Comparison of ENCODE assay signal across 27 cellular contexts in the genomic region with DNA sequence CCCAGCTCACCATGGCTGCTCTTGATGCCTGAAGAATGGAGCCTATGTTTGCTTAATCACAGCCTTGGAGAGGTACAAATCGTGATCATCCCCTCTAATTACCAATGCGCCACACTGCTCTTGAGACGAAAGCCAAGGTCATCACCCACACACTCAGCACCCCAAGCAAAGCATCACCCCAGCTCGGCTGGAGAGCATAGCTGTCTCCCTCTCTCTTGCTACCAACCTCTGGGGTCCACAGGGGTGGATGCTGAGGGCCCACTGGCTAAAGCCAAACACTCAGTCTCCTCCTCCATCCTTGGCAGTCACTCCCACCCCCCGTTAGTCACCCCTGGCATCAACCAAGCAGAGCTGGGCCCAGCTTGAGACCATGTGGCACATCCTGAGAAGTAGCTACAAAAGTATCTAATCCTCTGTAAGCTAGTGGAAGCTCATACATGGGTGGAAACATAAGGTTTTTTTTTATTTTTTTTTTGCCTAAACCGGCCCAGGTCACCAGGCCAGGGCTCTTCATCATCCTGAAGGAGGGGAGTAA. TPM values are rescaled to one million over a fixed set of nuclear protein-coding genes. Genes with fewer than 3 reads are reported as not detected.
DNase-seq lines count a peak whose midpoint lies in the region; ATAC-seq, FAIRE-seq and TF ChIP-seq lines count a peak whose summit lies in the region.
"Had no signal": no experiment of that assay in that cellular context is flagged by ENCODE, and none has a peak within 500 bp of the region (broad histone marks: within the 10 kb centered on the region; RNA-seq: fewer than 3 reads in every experiment).

No MANE protein-coding gene starts in this region.

- H2AK5ac ChIP-seq in neuronal stem cell (ENCODE audit: low read depth, low read length): peak overlapping the region; percentile 53

- H4K8ac ChIP-seq in neuronal stem cell (ENCODE audit: low read depth, low read length): no peak overlapping the region

- H3K9ac ChIP-seq in kidney (ENCODE audit: low read length in 2 of 2) (no peak overlapping the region), neuronal stem cell (ENCODE audit: low read depth, low read length, poor library complexity) (no peak overlapping the region)

- H3K18ac ChIP-seq in neuronal stem cell (ENCODE audit: low read length): peak overlapping the region; percentile 51

- peak in 2 of 3 donors; percentile 4 to 9 for DNase-seq in right cardiac atrium
- no peak for DNase-seq in right atrium auricular region (ENCODE audit: low spot score)
- peak; percentile 11 for DNase-seq in kidney
- no peak for DNase-seq in neuronal stem cell (ENCODE audit: low spot score)
- DNase-seq in cerebellum (ENCODE audit: low spot score): no peak
- no peak for DNase-seq in activated T-cell treated with anti-CD3 and anti-CD28 coated beads, Interleukin-2, amount 50 U/mL, for 72 hours
- DNase-seq in NCI-H526 (lab: John Stamatoyannopoulos, UW): no peak
- DNase-seq: 8988T; ACHN; BE2C; CD4-positive, alpha-beta T cell; GOT3; HCEC 1CT; KBM-7; NCI-H1105 treated with DMSO at 0.1 percent for 48 hours; NCI-H146; NCI-H2029; NCI-H446 treated with DMSO at 0.1 percent for 48 hours; NCI-H526 treated with DMSO at 0.1 percent for 48 hours; PC-9; RPMI8226; SHP77 had no signal

- no peaks in the 10 kb centered on the region for H3K27me3 Mint-ChIP-seq in activated T-cell treated with anti-CD3 and anti-CD28 coated beads, Interleukin-2, amount 50 U/mL, for 72 hours (ENCODE audit: low read depth)
- H3K27me3 Mint-ChIP-seq: CD4-positive, alpha-beta T cell had no signal

- no peaks in the 10 kb centered on the region for H3K36me3 Mint-ChIP-seq in activated T-cell treated with anti-CD3 and anti-CD28 coated beads, Interleukin-2, amount 50 U/mL, for 72 hours (ENCODE audit: insufficient read depth in 2 of 2)

- H3K36me3 ChIP-seq in right atrium auricular region (no peaks in the 10 kb centered on the region), kidney (ENCODE audit: control insufficient read depth in 1 of 2, insufficient read depth in 2 of 2, low read length in 2 of 2) (no peaks in the 10 kb centered on the region), neuronal stem cell (replicated peaks in 1 of 2; ENCODE audit: control insufficient read depth in 2 of 2, insufficient read depth in 2 of 2, low read length in 2 of 2) (no peaks in the 10 kb centered on the region)
- H3K36me3 ChIP-seq: BE2C had no signal

- H3K9me3 Mint-ChIP-seq in activated T-cell treated with anti-CD3 and anti-CD28 coated beads, Interleukin-2, amount 50 U/mL, for 72 hours: no peaks in the 10 kb centered on the region
- H3K9me3 Mint-ChIP-seq: CD4-positive, alpha-beta T cell had no signal

- no peaks in the 10 kb centered on the region for H3K27me3 ChIP-seq in right cardiac atrium (ENCODE audit: control insufficient read depth, insufficient read depth)
- H3K27me3 ChIP-seq in right atrium auricular region: no peaks in the 10 kb centered on the region
- no peaks in the 10 kb centered on the region for H3K27me3 ChIP-seq in neuronal stem cell (ENCODE audit: control insufficient read depth in 3 of 3, insufficient read depth in 3 of 3, low read depth in 1 of 3, low read length in 3 of 3)
- H3K27me3 ChIP-seq: BE2C had no signal

- H2BK5ac ChIP-seq in neuronal stem cell (ENCODE audit: low read length): no peak overlapping the region

- H3K4me1 ChIP-seq in right cardiac atrium (ENCODE audit: control insufficient read depth, insufficient read depth, low read length) (no peaks in the 10 kb centered on the region), right atrium auricular region (peaks cover 0 to 10% of the 10 kb centered on the region in 2 donors), kidney (ENCODE audit: control insufficient read depth in 1 of 2, insufficient read depth in 1 of 2, low read depth in 1 of 2, low read length in 2 of 2) (peaks cover 4 to 22% of the 10 kb centered on the region in 2 donors), neuronal stem cell (ENCODE audit: control insufficient read depth in 2 of 2, insufficient read depth in 1 of 2, low read depth in 1 of 2, low read length in 2 of 2) (peaks cover 4 to 8% of the 10 kb centered on the region in 2 donors)
- H3K4me1 ChIP-seq: BE2C had no signal

- no peak for FAIRE-seq in kidney (lab: Jason Lieb, UNC)
- FAIRE-seq: D721Med had no signal

- TF ChIP-seq CTCF in right atrium auricular region (IDR thresholded peaks at IDR 0.05): no peak
- no peak for TF ChIP-seq CTCF in kidney (IDR thresholded peaks at IDR 0.05; ENCODE audit: borderline replicate concordance, extremely low read depth, insufficient read depth)

- no peak for ATAC-seq in right cardiac atrium
- ATAC-seq in activated T-cell treated with anti-CD3 and anti-CD28 coated beads, Interleukin-2, amount 50 U/mL, for 72 hours (replicated peaks in 1 of 2): no peak
- no peak for ATAC-seq in HG03175 (IDR thresholded peaks at IDR 0.05; ENCODE audit: unreplicated experiment)

- H3K4me3 Mint-ChIP-seq in activated T-cell treated with anti-CD3 and anti-CD28 coated beads, Interleukin-2, amount 50 U/mL, for 72 hours: no peak overlapping the region
- H3K4me3 Mint-ChIP-seq: CD4-positive, alpha-beta T cell had no signal

- H2AFZ ChIP-seq in neuronal stem cell (ENCODE audit: low read length): no peak overlapping the region
- H2AFZ ChIP-seq: PC-9 had no signal

- intact Hi-C loops in right cardiac atrium (cut with DNase I): no loop called here
- intact Hi-C loops in kidney (cut with DNase I): no loop called here

- peak overlapping the region; percentile 25 for H2BK12ac ChIP-seq in neuronal stem cell (ENCODE audit: low read length)

- no peak overlapping the region for H3K27ac Mint-ChIP-seq in activated T-cell treated with anti-CD3 and anti-CD28 coated beads, Interleukin-2, amount 50 U/mL, for 72 hours
- H3K27ac Mint-ChIP-seq: CD4-positive, alpha-beta T cell had no signal

- H3K27ac ChIP-seq in right cardiac atrium (ENCODE audit: low read length) (no peak overlapping the region), right atrium auricular region (no peak overlapping the region), kidney (ENCODE audit: low read depth in 2 of 2, low read length in 2 of 2) (no peak overlapping the region), neuronal stem cell (replicated peaks; ENCODE audit: low read length) (no peak overlapping the region)
- H3K27ac ChIP-seq: PC-9 had no signal

- H3K4me3 ChIP-seq in right cardiac atrium (ENCODE audit: low read length): no peak overlapping the region
- no peak overlapping the region for H3K4me3 ChIP-seq in right atrium auricular region
- no peak overlapping the region for H3K4me3 ChIP-seq in kidney (ENCODE audit: low read length in 2 of 2)
- H3K4me3 ChIP-seq in neuronal stem cell (ENCODE audit: low read length in 2 of 2): no peak overlapping the region
- H3K4me3 ChIP-seq: PC-9 had no signal

- H3K9me3 ChIP-seq in right cardiac atrium (ENCODE audit: control insufficient read depth, low read length) (no peaks in the 10 kb centered on the region), right atrium auricular region (no peaks in the 10 kb centered on the region), kidney (ENCODE audit: control insufficient read depth in 1 of 2, low read length in 2 of 2) (no peaks in the 10 kb centered on the region), neuronal stem cell (replicated peaks in 1 of 2; ENCODE audit: control insufficient read depth in 2 of 2, insufficient read depth in 1 of 2, low read depth in 1 of 2, low read length in 2 of 2) (no peaks in the 10 kb centered on the region)
- H3K9me3 ChIP-seq: BE2C had no signal

- no peak overlapping the region for H4K91ac ChIP-seq in neuronal stem cell (ENCODE audit: low read depth, low read length, poor library complexity)

- peak overlapping the region; percentile 30 for H3K4ac ChIP-seq in neuronal stem cell (ENCODE audit: low read length)

- H3K23ac ChIP-seq in neuronal stem cell (ENCODE audit: low read depth, low read length, poor library complexity): no peak overlapping the region

- no peak overlapping the region for H3K14ac ChIP-seq in neuronal stem cell (ENCODE audit: low read length)

- 80% methylated on average over 6 of the region's 6 CpGs for WGBS in right cardiac atrium
- no CpG with 5 or more reads among the region's 6 CpGs for WGBS in neuronal stem cell (ENCODE audit: extremely low coverage in 2 of 2, insufficient read length in 2 of 2, insufficient replicate concordance in 1 of 2), 2 donors

- no peak overlapping the region for H3K4me2 ChIP-seq in neuronal stem cell (ENCODE audit: insufficient read depth, low read length, poor library complexity, severe bottlenecking)
- H3K4me2 ChIP-seq: PC-9 had no signal

- no peaks in the 10 kb centered on the region for H3K4me1 Mint-ChIP-seq in activated T-cell treated with anti-CD3 and anti-CD28 coated beads, Interleukin-2, amount 50 U/mL, for 72 hours (ENCODE audit: low read depth)

- H2BK120ac ChIP-seq in neuronal stem cell (ENCODE audit: low read depth, low read length): no peak overlapping the region

- H2BK15ac ChIP-seq in neuronal stem cell (ENCODE audit: low read length): peak overlapping the region; percentile 77

- no peaks in the 10 kb centered on the region for H3K79me1 ChIP-seq in neuronal stem cell (ENCODE audit: low read depth, low read length)

RNA-seq across cellular contexts. Expression of a gene that starts 44.8 kb away (rescaled TPM):
- total RNA-seq in right cardiac atrium (under 1 TPM in 3 of 4 donors, not detected in 1; 0.38 to 0.54 (median 0.49) TPM), right atrium auricular region (under 1 TPM in 1 of 2 donors, not detected in 1; 0.93 TPM), kidney (1.7 TPM), cerebellum (13.5 TPM)
- polyA plus RNA-seq in right cardiac atrium (0.18 TPM), kidney (ENCODE audit: insufficient read depth, low read depth, low replicate concordance) (not detected)
- 103 TPM for polyA plus RNA-seq in neuronal stem cell (2013, experiment 1 of 2)
- polyA plus RNA-seq in neuronal stem cell (2013, experiment 2 of 2): 98.6 TPM
- total RNA-seq in activated T-cell treated with anti-CD3 and anti-CD28 coated beads, Interleukin-2, amount 50 U/mL, for 72 hours: 1 to 10 TPM; 6.6 to 7.3 TPM
- total RNA-seq: CD4-positive, alpha-beta T cell had no signal

RNA-seq across cellular contexts. Expression of a gene that starts 54.2 kb away (rescaled TPM):
- total RNA-seq in right cardiac atrium (not detected), right atrium auricular region (not detected), kidney (not detected), cerebellum (0.91 TPM)
- polyA plus RNA-seq in right cardiac atrium (not detected), kidney (ENCODE audit: insufficient read depth, low read depth, low replicate concordance) (not detected)
- polyA plus RNA-seq in neuronal stem cell (2013, experiment 1 of 2): 0.26 TPM
- polyA plus RNA-seq in neuronal stem cell (2013, experiment 2 of 2): 0.35 TPM
- total RNA-seq in activated T-cell treated with anti-CD3 and anti-CD28 coated beads, Interleukin-2, amount 50 U/mL, for 72 hours: not detected
- total RNA-seq: CD4-positive, alpha-beta T cell; LHCN-M2; MCF 10A; PC-9; SK-MEL-5 had no signal

Comparison
In these comparisons a context has a peak if more than half of its experiments do, and no peak if none do; other contexts are left out.
1. DNase-seq: peak in right cardiac atrium (2 of 3) and kidney (single experiment); none in right atrium auricular region (single experiment), neuronal stem cell (single experiment), cerebellum (single experiment), activated T-cell treated with anti-CD3 and anti-CD28 coated beads, Interleukin-2, amount 50 U/mL, for 72 hours (0 of 2) and NCI-H526 (0 of 2).